In the genomic region with DNA sequence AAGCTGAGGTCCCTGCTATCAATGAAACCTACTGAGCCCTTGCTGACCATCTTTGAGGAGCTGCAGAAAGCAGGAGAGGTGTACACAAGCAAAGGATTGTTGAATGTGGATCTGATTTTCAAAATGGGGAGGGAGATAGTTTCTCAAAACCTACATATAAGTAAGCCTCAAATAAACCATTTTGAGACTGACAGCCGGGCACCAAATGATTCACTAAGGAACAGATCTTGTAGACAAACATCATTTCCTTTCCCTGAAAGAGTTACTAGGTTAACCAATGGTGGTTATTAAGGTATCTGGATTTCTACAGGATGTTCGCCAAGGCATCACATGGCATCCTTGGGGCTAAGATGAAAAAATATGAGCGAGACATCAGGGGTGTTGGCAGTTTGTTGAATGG, we compare ENCODE assay signal across 1 cellular context.
TF ChIP-seq lines count a peak whose summit lies in the region.

No MANE protein-coding gene starts in this region.

TF ChIP-seq in IMR-90, 13 proteins besides CTCF, POLR2A, EP300 and RAD21:
- TF ChIP-seq NFE2L2 (IDR thresholded peaks at IDR 0.05; ENCODE audit: low read depth, low read length) (no peak), MXI1 (IDR thresholded peaks at IDR 0.05; ENCODE audit: borderline replicate concordance, low read depth, low read length) (no peak), FOS (IDR thresholded peaks at IDR 0.05; ENCODE audit: low read depth, low read length) (no peak), BHLHE40 (IDR thresholded peaks at IDR 0.05; ENCODE audit: low read depth, low read length) (no peak)
